1 cellular context compared by ENCODE assay signal in the genomic region with DNA sequence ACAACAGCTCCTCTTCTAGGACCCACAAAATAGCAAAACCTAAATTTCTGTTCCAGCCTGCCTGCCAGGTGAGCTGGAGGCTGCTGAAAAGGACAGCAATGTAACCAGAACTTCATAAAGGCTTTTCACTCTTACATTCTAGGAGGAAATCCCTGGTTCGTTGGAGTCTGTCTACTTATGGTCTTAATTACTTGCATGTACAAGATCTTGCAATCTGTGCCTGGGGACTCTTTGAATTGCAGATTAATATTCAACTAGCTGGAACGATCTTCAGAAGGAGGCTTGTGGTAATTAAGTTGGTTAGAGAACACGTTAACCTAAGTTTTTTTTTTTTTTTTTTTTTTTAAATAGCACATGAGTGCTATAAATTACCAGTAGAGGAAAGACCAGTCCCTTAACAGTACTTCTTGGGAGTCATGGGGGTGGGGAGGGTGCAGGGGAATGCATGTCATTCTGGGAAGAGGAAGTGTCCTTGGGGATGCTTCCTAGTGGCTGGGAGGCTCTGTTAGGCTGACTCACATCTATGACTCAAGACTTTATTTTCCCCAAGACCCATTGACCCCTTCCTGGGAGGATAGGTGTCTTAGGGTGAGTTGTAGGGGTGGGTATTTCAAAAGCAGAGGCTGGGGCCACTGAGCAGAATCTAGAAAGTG.
TF ChIP-seq lines count a peak whose summit lies in the region.

No MANE protein-coding gene starts in this region.

TF ChIP-seq in GM23338, 12 proteins besides CTCF, POLR2A, EP300 and RAD21 (continued from another document):
- TF ChIP-seq, protein P1, sequence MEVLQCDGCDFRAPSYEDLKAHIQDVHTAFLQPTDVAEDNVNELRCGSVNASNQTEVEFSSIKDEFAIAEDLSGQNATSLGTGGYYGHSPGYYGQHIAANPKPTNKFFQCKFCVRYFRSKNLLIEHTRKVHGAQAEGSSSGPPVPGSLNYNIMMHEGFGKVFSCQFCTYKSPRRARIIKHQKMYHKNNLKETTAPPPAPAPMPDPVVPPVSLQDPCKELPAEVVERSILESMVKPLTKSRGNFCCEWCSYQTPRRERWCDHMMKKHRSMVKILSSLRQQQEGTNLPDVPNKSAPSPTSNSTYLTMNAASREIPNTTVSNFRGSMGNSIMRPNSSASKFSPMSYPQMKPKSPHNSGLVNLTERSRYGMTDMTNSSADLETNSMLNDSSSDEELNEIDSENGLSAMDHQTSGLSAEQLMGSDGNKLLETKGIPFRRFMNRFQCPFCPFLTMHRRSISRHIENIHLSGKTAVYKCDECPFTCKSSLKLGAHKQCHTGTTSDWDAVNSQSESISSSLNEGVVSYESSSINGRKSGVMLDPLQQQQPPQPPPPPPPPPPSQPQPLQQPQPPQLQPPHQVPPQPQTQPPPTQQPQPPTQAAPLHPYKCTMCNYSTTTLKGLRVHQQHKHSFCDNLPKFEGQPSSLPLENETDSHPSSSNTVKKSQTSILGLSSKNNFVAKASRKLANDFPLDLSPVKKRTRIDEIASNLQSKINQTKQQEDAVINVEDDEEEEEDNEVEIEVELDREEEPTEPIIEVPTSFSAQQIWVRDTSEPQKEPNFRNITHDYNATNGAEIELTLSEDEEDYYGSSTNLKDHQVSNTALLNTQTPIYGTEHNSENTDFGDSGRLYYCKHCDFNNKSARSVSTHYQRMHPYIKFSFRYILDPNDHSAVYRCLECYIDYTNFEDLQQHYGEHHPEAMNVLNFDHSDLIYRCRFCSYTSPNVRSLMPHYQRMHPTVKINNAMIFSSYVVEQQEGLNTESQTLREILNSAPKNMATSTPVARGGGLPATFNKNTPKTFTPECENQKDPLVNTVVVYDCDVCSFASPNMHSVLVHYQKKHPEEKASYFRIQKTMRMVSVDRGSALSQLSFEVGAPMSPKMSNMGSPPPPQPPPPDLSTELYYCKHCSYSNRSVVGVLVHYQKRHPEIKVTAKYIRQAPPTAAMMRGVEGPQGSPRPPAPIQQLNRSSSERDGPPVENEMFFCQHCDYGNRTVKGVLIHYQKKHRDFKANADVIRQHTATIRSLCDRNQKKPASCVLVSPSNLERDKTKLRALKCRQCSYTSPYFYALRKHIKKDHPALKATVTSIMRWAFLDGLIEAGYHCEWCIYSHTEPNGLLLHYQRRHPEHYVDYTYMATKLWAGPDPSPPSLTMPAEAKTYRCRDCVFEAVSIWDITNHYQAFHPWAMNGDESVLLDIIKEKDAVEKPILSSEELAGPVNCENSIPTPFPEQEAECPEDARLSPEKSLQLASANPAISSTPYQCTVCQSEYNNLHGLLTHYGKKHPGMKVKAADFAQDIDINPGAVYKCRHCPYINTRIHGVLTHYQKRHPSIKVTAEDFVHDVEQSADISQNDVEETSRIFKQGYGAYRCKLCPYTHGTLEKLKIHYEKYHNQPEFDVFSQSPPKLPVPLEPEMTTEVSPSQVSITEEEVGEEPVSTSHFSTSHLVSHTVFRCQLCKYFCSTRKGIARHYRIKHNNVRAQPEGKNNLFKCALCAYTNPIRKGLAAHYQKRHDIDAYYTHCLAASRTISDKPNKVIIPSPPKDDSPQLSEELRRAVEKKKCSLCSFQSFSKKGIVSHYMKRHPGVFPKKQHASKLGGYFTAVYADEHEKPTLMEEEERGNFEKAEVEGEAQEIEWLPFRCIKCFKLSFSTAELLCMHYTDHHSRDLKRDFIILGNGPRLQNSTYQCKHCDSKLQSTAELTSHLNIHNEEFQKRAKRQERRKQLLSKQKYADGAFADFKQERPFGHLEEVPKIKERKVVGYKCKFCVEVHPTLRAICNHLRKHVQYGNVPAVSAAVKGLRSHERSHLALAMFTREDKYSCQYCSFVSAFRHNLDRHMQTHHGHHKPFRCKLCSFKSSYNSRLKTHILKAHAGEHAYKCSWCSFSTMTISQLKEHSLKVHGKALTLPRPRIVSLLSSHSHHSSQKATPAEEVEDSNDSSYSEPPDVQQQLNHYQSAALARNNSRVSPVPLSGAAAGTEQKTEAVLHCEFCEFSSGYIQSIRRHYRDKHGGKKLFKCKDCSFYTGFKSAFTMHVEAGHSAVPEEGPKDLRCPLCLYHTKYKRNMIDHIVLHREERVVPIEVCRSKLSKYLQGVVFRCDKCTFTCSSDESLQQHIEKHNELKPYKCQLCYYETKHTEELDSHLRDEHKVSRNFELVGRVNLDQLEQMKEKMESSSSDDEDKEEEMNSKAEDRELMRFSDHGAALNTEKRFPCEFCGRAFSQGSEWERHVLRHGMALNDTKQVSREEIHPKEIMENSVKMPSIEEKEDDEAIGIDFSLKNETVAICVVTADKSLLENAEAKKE (CRISPR knock-in tag; IDR thresholded peaks at IDR 0.05): no peak
- TF ChIP-seq CREB1 (CRISPR knock-in tag; IDR thresholded peaks at IDR 0.05; ENCODE audit: low read depth): no peak
- no peak for TF ChIP-seq ZNF114 (CRISPR knock-in tag; IDR thresholded peaks at IDR 0.05)
- TF ChIP-seq POLR2AphosphoS5 (IDR thresholded peaks at IDR 0.05; ENCODE audit: low read depth): no peak
- TF ChIP-seq, protein P2, sequence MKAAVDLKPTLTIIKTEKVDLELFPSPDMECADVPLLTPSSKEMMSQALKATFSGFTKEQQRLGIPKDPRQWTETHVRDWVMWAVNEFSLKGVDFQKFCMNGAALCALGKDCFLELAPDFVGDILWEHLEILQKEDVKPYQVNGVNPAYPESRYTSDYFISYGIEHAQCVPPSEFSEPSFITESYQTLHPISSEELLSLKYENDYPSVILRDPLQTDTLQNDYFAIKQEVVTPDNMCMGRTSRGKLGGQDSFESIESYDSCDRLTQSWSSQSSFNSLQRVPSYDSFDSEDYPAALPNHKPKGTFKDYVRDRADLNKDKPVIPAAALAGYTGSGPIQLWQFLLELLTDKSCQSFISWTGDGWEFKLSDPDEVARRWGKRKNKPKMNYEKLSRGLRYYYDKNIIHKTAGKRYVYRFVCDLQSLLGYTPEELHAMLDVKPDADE (IDR thresholded peaks at IDR 0.05): no peak
- TF ChIP-seq STAT1 (IDR thresholded peaks at IDR 0.05; ENCODE audit: unreplicated experiment): no peak
